Comparison of ENCODE assay signal across 1 cellular context in genomic region chr3:108461641-108462040, GRCh38.
TF ChIP-seq lines count a peak whose summit lies in the region.

No MANE protein-coding gene starts in this region.

TF ChIP-seq in GM23338, 12 proteins besides CTCF, POLR2A, EP300 and RAD21:
- TF ChIP-seq ZNF462 (CRISPR knock-in tag; IDR thresholded peaks at IDR 0.05) (no peak), POLR2AphosphoS5 (IDR thresholded peaks at IDR 0.05; ENCODE audit: low read depth) (no peak), REST (IDR thresholded peaks at IDR 0.05; ENCODE audit: unreplicated experiment) (no peak), ZNF331 (CRISPR knock-in tag; IDR thresholded peaks at IDR 0.05; ENCODE audit: low read depth) (no peak), ETS1 (IDR thresholded peaks at IDR 0.05) (no peak), EZH2 (IDR thresholded peaks at IDR 0.05; ENCODE audit: low read depth, unreplicated experiment) (no peak), STAT1 (IDR thresholded peaks at IDR 0.05; ENCODE audit: unreplicated experiment) (no peak), JUNB (IDR thresholded peaks at IDR 0.05; ENCODE audit: unreplicated experiment) (no peak), ZNF114 (CRISPR knock-in tag; IDR thresholded peaks at IDR 0.05) (no peak), CREB1 (CRISPR knock-in tag; IDR thresholded peaks at IDR 0.05; ENCODE audit: low read depth) (no peak), EZH2phosphoT487 (IDR thresholded peaks at IDR 0.05; ENCODE audit: unreplicated experiment) (no peak)
